ENCODE assay signal across 5 cellular contexts in genomic region chr16:18309159-18309558, GRCh38. TPM values are rescaled to one million over a fixed set of nuclear protein-coding genes. Genes with fewer than 3 reads are reported as not detected.
"Had no signal": no experiment of that assay in that cellular context is flagged by ENCODE, and none has a peak within 500 bp of the region (broad histone marks: within the 10 kb centered on the region; RNA-seq: fewer than 3 reads in every experiment).

No MANE protein-coding gene starts in this region.

RNA-seq across cellular contexts. Expression of gene NPIPA8, which starts 27.4 kb away (rescaled TPM):
- total RNA-seq: activated T-cell treated with anti-CD3 and anti-CD28 coated beads, Interleukin-2, amount 50 U/mL, for 72 hours; ascending aorta; body of pancreas; bronchial epithelial cell; cardiac muscle cell had no signal
- polyA plus RNA-seq: cardiac muscle cell had no signal
